In genomic region chr6:14542670-14543366, GRCh38 we compare ENCODE assay signal across 9 cellular contexts.
DNase-seq lines count a peak whose midpoint lies in the region; ATAC-seq and TF ChIP-seq lines count a peak whose summit lies in the region.
"Had no signal": no experiment of that assay in that cellular context is flagged by ENCODE, and none has a peak within 500 bp of the region (broad histone marks: within the 10 kb centered on the region; RNA-seq: fewer than 3 reads in every experiment).

No MANE protein-coding gene starts in this region.

- H3K27me3 ChIP-seq in sigmoid colon, result no peaks in the 10 kb centered on the region

- DNase-seq in GM10248 (ENCODE audit: extremely low spot score) (peak; percentile 53), fibroblast of mammary gland (ENCODE audit: low read depth) (peak; percentile 95), sigmoid colon (no peak), progenitor cell of endocrine pancreas (ENCODE audit: low spot score, unreplicated experiment) (no peak), NCI-H526 (lab: John Stamatoyannopoulos, UW) (no peak)
- DNase-seq in activated CD4-positive, CD25-positive, alpha-beta regulatory T cell treated with anti-CD3 and anti-CD28 coated beads, Interleukin-2, amount 50 U/mL, for 72 hours, result peak; percentile 42
- peak; percentile 80 for DNase-seq in stimulated activated CD8-positive, alpha-beta memory T cell treated with anti-CD3 and anti-CD28 coated beads, Interleukin-4, amount 100 ng/mL, for 48 hours

- no peak overlapping the region for H3K27ac Mint-ChIP-seq in progenitor cell of endocrine pancreas

- ATAC-seq in HG02798 (IDR thresholded peaks at IDR 0.05; ENCODE audit: poor library complexity, unreplicated experiment), result peak; percentile 76

- no peaks in the 10 kb centered on the region for H3K36me3 ChIP-seq in sigmoid colon

- H3K4me3 ChIP-seq in fibroblast of mammary gland (ENCODE audit: control insufficient read depth, low read depth, low read length) (no peak overlapping the region), sigmoid colon (no peak overlapping the region)

- H3K4me1 ChIP-seq in sigmoid colon, result no peaks in the 10 kb centered on the region

- no peak for TF ChIP-seq POLR2A in sigmoid colon (IDR thresholded peaks at IDR 0.05)

- intact Hi-C loops in sigmoid colon (cut with DNase I), result no loop called here

- no peaks in the 10 kb centered on the region for H3K27me3 Mint-ChIP-seq in progenitor cell of endocrine pancreas

- no peak overlapping the region for H3K4me3 Mint-ChIP-seq in progenitor cell of endocrine pancreas (ENCODE audit: low read depth)

- no peaks in the 10 kb centered on the region for H3K36me3 Mint-ChIP-seq in progenitor cell of endocrine pancreas (ENCODE audit: insufficient read depth)

- H3K9me3 Mint-ChIP-seq in progenitor cell of endocrine pancreas (ENCODE audit: low read depth), result no peaks in the 10 kb centered on the region

- no peak for TF ChIP-seq CTCF in GM10248 (IDR thresholded peaks at IDR 0.05; ENCODE audit: control extremely low read depth, extremely low read depth, low read depth, missing control alignments)
- TF ChIP-seq CTCF in fibroblast of mammary gland (conservative IDR thresholded peaks at IDR 0.05; ENCODE audit: control insufficient read depth, insufficient read depth, low read depth, low read length), result no peak
- TF ChIP-seq CTCF in sigmoid colon (IDR thresholded peaks at IDR 0.05), result no peak
- no peak for TF ChIP-seq CTCF in progenitor cell of endocrine pancreas (IDR thresholded peaks at IDR 0.05; ENCODE audit: unreplicated experiment)

- H3K9me3 ChIP-seq in sigmoid colon, result no peaks in the 10 kb centered on the region

- peaks cover 24% of the 10 kb centered on the region for H3K4me1 Mint-ChIP-seq in progenitor cell of endocrine pancreas (ENCODE audit: low read depth)

- no peak for TF ChIP-seq EP300 in sigmoid colon (IDR thresholded peaks at IDR 0.05)

- H3K27ac ChIP-seq in sigmoid colon, result no peak overlapping the region
- H3K27ac ChIP-seq: KMS-11 had no signal

- POLR2A ChIA-PET in GM10248 (lab: Yijun Ruan, JAX), result no interaction called here

- 68 to 80% methylated on average over 10 of the region's 10 CpGs for WGBS in sigmoid colon, 2 donors

- CTCF ChIA-PET in GM10248 (lab: Yijun Ruan, JAX), result interaction anchor here (0.6 to 1.5 kb wide), 2 partner anchors 24 to 115 kb away, joined by 3 to 5 read pairs; no protein-coding TSS in a partner anchor

Comparison
In these comparisons a context has a peak if more than half of its experiments do, and no peak if none do; other contexts are left out.
1. DNase-seq: peak in GM10248 (single experiment), activated CD4-positive, CD25-positive, alpha-beta regulatory T cell treated with anti-CD3 and anti-CD28 coated beads, Interleukin-2, amount 50 U/mL, for 72 hours (single experiment), fibroblast of mammary gland (single experiment) and stimulated activated CD8-positive, alpha-beta memory T cell treated with anti-CD3 and anti-CD28 coated beads, Interleukin-4, amount 100 ng/mL, for 48 hours (single experiment); none in sigmoid colon (single experiment), progenitor cell of endocrine pancreas (single experiment) and NCI-H526 (0 of 2).